ENCODE assay signal across 1 cellular context in the genomic region with DNA sequence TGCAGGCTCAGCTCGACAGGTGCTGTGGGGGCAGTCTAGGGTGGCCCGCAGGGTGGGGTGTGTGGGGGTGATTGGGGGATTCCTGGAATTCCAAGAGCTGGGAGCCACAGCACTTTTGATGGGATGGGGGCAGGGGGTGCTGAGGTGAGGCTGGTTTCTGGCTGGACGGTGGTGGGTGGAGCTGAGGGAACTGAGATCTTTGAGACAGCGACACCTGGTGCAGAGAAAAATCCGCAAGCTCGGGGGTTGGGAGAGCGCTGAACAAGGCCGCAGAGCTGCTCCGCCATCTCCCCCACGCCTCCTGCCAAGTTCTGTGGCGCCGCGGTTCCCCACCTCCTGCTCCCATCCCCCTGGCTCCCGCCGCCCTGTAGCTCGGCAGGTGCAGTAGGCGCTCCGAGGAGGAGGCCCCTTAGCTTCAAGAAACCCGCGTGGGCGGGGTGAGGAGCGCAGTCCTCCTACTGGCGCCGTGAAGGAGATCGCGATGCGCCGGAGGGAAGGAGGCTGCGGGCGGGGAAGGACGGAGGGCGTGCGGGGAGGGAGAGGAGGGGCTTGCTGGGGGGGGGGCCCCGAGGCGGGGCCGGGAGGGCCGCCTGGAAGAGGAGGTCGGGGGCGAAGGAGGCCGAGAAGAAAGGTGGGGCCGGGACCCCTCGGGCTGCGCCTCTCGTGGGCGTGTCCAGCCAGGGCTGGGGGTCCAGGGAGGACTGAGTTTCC.
TF ChIP-seq lines count a peak whose summit lies in the region.

No MANE protein-coding gene starts in this region.

TF ChIP-seq in HepG2, 621 proteins besides CTCF, POLR2A, EP300 and RAD21 (continued from another document and continues in another):
- TF ChIP-seq, protein P1, sequence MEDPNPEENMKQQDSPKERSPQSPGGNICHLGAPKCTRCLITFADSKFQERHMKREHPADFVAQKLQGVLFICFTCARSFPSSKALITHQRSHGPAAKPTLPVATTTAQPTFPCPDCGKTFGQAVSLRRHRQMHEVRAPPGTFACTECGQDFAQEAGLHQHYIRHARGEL (CRISPR knock-in tag; IDR thresholded peaks at IDR 0.05): no peak
- no peak for TF ChIP-seq SATB2 (CRISPR knock-in tag; IDR thresholded peaks at IDR 0.05)
- TF ChIP-seq ZKSCAN1 (IDR thresholded peaks at IDR 0.05; ENCODE audit: low read length): no peak
- TF ChIP-seq PPARG (CRISPR knock-in tag; conservative IDR thresholded peaks at IDR 0.05): no peak
- TF ChIP-seq, protein P2, sequence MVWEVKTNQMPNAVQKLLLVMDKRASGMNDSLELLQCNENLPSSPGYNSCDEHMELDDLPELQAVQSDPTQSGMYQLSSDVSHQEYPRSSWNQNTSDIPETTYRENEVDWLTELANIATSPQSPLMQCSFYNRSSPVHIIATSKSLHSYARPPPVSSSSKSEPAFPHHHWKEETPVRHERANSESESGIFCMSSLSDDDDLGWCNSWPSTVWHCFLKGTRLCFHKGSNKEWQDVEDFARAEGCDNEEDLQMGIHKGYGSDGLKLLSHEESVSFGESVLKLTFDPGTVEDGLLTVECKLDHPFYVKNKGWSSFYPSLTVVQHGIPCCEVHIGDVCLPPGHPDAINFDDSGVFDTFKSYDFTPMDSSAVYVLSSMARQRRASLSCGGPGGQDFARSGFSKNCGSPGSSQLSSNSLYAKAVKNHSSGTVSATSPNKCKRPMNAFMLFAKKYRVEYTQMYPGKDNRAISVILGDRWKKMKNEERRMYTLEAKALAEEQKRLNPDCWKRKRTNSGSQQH (CRISPR knock-in tag; IDR thresholded peaks at IDR 0.05; ENCODE audit: low read depth): no peak
- no peak for TF ChIP-seq ADNP (CRISPR knock-in tag; IDR thresholded peaks at IDR 0.05)
- no peak for TF ChIP-seq FLYWCH1 (CRISPR knock-in tag; IDR thresholded peaks at IDR 0.05)
- TF ChIP-seq ZSCAN31 (CRISPR knock-in tag; IDR thresholded peaks at IDR 0.05; ENCODE audit: low read depth): 0 out of 2 replicates have a peak, but pooled peaks have one; percentile 51
- no peak for TF ChIP-seq SCMH1 (CRISPR knock-in tag; IDR thresholded peaks at IDR 0.05; ENCODE audit: borderline replicate concordance)
- no peak for TF ChIP-seq TMF1 (CRISPR knock-in tag; IDR thresholded peaks at IDR 0.05; ENCODE audit: low read depth)
- no peak for TF ChIP-seq ATM (IDR thresholded peaks at IDR 0.05; ENCODE audit: borderline replicate concordance)
- peak; percentile 71; the same call in 1 of the 2 replicates for TF ChIP-seq SSRP1 (CRISPR knock-in tag; IDR thresholded peaks at IDR 0.05)
- no peak for TF ChIP-seq ZNF282 (IDR thresholded peaks at IDR 0.05; ENCODE audit: partially characterized antibody)
- TF ChIP-seq SNAI1 (CRISPR knock-in tag; IDR thresholded peaks at IDR 0.05; ENCODE audit: borderline replicate concordance): peak; percentile 49; the same call in 1 of the 2 replicates
- 0 out of 2 replicates have a peak, but pooled peaks have one; percentile 33 for TF ChIP-seq SMAD3 (CRISPR knock-in tag; IDR thresholded peaks at IDR 0.05)
- TF ChIP-seq POLR2AphosphoS5 (IDR thresholded peaks at IDR 0.05; ENCODE audit: low read depth, low read length): no peak
- TF ChIP-seq, protein P3, sequence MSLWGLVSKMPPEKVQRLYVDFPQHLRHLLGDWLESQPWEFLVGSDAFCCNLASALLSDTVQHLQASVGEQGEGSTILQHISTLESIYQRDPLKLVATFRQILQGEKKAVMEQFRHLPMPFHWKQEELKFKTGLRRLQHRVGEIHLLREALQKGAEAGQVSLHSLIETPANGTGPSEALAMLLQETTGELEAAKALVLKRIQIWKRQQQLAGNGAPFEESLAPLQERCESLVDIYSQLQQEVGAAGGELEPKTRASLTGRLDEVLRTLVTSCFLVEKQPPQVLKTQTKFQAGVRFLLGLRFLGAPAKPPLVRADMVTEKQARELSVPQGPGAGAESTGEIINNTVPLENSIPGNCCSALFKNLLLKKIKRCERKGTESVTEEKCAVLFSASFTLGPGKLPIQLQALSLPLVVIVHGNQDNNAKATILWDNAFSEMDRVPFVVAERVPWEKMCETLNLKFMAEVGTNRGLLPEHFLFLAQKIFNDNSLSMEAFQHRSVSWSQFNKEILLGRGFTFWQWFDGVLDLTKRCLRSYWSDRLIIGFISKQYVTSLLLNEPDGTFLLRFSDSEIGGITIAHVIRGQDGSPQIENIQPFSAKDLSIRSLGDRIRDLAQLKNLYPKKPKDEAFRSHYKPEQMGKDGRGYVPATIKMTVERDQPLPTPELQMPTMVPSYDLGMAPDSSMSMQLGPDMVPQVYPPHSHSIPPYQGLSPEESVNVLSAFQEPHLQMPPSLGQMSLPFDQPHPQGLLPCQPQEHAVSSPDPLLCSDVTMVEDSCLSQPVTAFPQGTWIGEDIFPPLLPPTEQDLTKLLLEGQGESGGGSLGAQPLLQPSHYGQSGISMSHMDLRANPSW (CRISPR knock-in tag; IDR thresholded peaks at IDR 0.05; ENCODE audit: borderline replicate concordance): no peak
- TF ChIP-seq NR2F2 (IDR thresholded peaks at IDR 0.05; ENCODE audit: borderline replicate concordance, low read depth): no peak
- TF ChIP-seq, protein P4, sequence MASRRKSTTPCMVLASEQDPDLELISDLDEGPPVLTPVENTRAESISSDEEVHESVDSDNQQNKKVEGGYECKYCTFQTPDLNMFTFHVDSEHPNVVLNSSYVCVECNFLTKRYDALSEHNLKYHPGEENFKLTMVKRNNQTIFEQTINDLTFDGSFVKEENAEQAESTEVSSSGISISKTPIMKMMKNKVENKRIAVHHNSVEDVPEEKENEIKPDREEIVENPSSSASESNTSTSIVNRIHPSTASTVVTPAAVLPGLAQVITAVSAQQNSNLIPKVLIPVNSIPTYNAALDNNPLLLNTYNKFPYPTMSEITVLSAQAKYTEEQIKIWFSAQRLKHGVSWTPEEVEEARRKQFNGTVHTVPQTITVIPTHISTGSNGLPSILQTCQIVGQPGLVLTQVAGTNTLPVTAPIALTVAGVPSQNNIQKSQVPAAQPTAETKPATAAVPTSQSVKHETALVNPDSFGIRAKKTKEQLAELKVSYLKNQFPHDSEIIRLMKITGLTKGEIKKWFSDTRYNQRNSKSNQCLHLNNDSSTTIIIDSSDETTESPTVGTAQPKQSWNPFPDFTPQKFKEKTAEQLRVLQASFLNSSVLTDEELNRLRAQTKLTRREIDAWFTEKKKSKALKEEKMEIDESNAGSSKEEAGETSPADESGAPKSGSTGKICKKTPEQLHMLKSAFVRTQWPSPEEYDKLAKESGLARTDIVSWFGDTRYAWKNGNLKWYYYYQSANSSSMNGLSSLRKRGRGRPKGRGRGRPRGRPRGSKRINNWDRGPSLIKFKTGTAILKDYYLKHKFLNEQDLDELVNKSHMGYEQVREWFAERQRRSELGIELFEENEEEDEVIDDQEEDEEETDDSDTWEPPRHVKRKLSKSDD (CRISPR knock-in tag; IDR thresholded peaks at IDR 0.05; ENCODE audit: low read depth): no peak
- TF ChIP-seq, protein P5, sequence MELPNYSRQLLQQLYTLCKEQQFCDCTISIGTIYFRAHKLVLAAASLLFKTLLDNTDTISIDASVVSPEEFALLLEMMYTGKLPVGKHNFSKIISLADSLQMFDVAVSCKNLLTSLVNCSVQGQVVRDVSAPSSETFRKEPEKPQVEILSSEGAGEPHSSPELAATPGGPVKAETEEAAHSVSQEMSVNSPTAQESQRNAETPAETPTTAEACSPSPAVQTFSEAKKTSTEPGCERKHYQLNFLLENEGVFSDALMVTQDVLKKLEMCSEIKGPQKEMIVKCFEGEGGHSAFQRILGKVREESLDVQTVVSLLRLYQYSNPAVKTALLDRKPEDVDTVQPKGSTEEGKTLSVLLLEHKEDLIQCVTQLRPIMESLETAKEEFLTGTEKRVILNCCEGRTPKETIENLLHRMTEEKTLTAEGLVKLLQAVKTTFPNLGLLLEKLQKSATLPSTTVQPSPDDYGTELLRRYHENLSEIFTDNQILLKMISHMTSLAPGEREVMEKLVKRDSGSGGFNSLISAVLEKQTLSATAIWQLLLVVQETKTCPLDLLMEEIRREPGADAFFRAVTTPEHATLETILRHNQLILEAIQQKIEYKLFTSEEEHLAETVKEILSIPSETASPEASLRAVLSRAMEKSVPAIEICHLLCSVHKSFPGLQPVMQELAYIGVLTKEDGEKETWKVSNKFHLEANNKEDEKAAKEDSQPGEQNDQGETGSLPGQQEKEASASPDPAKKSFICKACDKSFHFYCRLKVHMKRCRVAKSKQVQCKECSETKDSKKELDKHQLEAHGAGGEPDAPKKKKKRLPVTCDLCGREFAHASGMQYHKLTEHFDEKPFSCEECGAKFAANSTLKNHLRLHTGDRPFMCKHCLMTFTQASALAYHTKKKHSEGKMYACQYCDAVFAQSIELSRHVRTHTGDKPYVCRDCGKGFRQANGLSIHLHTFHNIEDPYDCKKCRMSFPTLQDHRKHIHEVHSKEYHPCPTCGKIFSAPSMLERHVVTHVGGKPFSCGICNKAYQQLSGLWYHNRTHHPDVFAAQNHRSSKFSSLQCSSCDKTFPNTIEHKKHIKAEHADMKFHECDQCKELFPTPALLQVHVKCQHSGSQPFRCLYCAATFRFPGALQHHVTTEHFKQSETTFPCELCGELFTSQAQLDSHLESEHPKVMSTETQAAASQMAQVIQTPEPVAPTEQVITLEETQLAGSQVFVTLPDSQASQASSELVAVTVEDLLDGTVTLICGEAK (IDR thresholded peaks at IDR 0.05): no peak
- TF ChIP-seq, protein P5 (CRISPR knock-in tag; IDR thresholded peaks at IDR 0.05): no peak
- peak; percentile 49; the same call in 1 of the 2 replicates for TF ChIP-seq ETV6 (CRISPR knock-in tag; conservative IDR thresholded peaks at IDR 0.05)
- TF ChIP-seq ZNF569 (CRISPR knock-in tag; IDR thresholded peaks at IDR 0.05; ENCODE audit: borderline replicate concordance): no peak
- TF ChIP-seq, protein P6, sequence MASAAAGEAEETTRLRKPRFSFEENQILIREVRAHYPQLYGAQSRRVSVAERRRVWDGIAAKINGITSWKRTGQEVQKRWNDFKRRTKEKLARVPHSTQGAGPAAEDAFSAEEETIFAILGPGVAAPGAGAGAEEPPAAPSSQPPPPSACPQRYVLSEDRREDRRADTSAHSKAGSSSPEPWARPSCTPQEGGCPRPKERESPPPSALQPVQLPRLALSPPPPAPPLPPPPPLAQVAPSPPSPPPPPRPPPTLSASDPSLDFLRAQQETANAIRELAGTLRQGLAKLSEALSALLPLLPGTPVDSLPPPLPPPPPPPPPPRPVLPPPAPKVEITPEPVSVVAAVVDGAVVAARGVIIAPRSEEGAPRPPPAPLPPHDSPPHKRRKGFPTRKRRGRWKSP (CRISPR knock-in tag; IDR thresholded peaks at IDR 0.05): 0 out of 2 replicates have a peak, but pooled peaks have one; percentile 58
- no peak; the same call in 1 of the 2 replicates for TF ChIP-seq ZFP90 (CRISPR knock-in tag; IDR thresholded peaks at IDR 0.05; ENCODE audit: borderline replicate concordance)
- TF ChIP-seq ZSCAN20 (CRISPR knock-in tag; IDR thresholded peaks at IDR 0.05; ENCODE audit: borderline replicate concordance): no peak
- no peak for TF ChIP-seq IKZF4 (CRISPR knock-in tag; IDR thresholded peaks at IDR 0.05; ENCODE audit: borderline replicate concordance, low read depth, not compliant biosample characterization)
- no peak for TF ChIP-seq NCOA1 (CRISPR knock-in tag; IDR thresholded peaks at IDR 0.05)
- TF ChIP-seq MED1 (CRISPR knock-in tag; IDR thresholded peaks at IDR 0.05): no peak
- TF ChIP-seq, protein P7, sequence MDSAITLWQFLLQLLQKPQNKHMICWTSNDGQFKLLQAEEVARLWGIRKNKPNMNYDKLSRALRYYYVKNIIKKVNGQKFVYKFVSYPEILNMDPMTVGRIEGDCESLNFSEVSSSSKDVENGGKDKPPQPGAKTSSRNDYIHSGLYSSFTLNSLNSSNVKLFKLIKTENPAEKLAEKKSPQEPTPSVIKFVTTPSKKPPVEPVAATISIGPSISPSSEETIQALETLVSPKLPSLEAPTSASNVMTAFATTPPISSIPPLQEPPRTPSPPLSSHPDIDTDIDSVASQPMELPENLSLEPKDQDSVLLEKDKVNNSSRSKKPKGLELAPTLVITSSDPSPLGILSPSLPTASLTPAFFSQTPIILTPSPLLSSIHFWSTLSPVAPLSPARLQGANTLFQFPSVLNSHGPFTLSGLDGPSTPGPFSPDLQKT (CRISPR knock-in tag; IDR thresholded peaks at IDR 0.05; ENCODE audit: borderline replicate concordance): no peak
- TF ChIP-seq, protein P8, sequence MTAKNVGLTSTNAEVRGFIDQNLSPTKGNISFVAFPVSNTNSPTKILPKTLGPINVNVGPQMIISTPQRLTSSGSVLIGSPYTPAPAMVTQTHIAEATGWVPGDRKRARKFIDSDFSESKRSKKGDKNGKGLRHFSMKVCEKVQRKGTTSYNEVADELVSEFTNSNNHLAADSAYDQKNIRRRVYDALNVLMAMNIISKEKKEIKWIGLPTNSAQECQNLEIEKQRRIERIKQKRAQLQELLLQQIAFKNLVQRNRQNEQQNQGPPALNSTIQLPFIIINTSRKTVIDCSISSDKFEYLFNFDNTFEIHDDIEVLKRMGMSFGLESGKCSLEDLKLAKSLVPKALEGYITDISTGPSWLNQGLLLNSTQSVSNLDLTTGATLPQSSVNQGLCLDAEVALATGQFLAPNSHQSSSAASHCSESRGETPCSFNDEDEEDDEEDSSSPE (CRISPR knock-in tag; IDR thresholded peaks at IDR 0.05): peak; percentile 29; the same call in 1 of the 2 replicates
- no peak for TF ChIP-seq NCOR1 (IDR thresholded peaks at IDR 0.05; ENCODE audit: borderline replicate concordance, low read length)
- no peak for TF ChIP-seq ZSCAN29 (CRISPR knock-in tag; conservative IDR thresholded peaks at IDR 0.05)
- TF ChIP-seq SKI (IDR thresholded peaks at IDR 0.05; ENCODE audit: partially characterized antibody): no peak
- no peak for TF ChIP-seq ZNF34 (CRISPR knock-in tag; IDR thresholded peaks at IDR 0.05; ENCODE audit: borderline replicate concordance)
